ENCODE assay signal across 27 cellular contexts in the genomic region with DNA sequence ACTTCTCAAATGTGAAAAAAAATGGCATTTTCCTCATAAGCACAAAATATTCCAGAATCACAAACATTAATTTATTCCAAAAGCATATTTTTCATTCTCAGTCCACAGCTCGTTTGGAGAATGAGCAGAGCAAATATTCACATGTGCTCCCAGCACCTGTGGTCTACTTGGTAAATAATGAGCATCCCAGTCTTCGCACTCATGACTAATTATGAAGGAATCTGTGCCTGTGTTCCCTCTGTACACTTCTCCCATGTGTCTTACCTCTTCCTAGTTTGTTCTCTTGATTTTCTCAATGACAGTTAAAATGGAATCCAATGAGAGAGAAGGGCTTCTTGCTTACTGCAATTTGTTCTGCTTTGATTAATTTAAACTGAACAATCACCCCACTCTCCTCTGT.
DNase-seq lines count a peak whose midpoint lies in the region; ATAC-seq and TF ChIP-seq lines count a peak whose summit lies in the region.
"Had no signal": no experiment of that assay in that cellular context is flagged by ENCODE, and none has a peak within 500 bp of the region (broad histone marks: within the 10 kb centered on the region; RNA-seq: fewer than 3 reads in every experiment).

No MANE protein-coding gene starts in this region.

- no peaks in the 10 kb centered on the region for H3K9me3 ChIP-seq in thyroid gland
- H3K9me3 ChIP-seq: colonic mucosa, SJCRH30 had no signal

- ATAC-seq in HG02571 (IDR thresholded peaks at IDR 0.05; ENCODE audit: unreplicated experiment) = no peak
- ATAC-seq: left colon; naive thymus-derived CD4-positive, alpha-beta T cell; stimulated activated naive CD8-positive, alpha-beta T cell treated with anti-CD3 and anti-CD28 coated beads, Interleukin-15, Interleukin-2, amounts not matched to agents 100 U/mL and 50 U/mL, for 24 hours had no signal

- TF ChIP-seq CTCF in thyroid gland (IDR thresholded peaks at IDR 0.05) = no peak

- peak; percentile 10 for DNase-seq in DMS79 treated with DMSO at 0.1 percent for 48 hours (lab: John Stamatoyannopoulos, UW)
- DNase-seq in DMS79 (lab: John Stamatoyannopoulos, UW) = no peak
- DNase-seq in NCI-H1694 treated with DMSO at 0.1 percent for 48 hours (lab: John Stamatoyannopoulos, UW) = peak; percentile 77
- peak; percentile 3 for DNase-seq in RPMI7951 (ENCODE audit: low read depth)
- peak; percentile 3 for DNase-seq in kidney glomerular epithelial cell (lab: John Stamatoyannopoulos, UW)
- no peak for DNase-seq in thyroid gland
- no peak for DNase-seq in CD1c-positive myeloid dendritic cell (ENCODE audit: extremely low spot score)
- DNase-seq: 8988T; activated CD4-positive, alpha-beta T cell treated with anti-CD3 and anti-CD28 coated beads for 1 hour; activated gamma-delta T cell treated with Interleukin-2 at 50 U/mL for 16 hours; activated T-cell treated with anti-CD3 and anti-CD28 coated beads, Interleukin-2, amount 50 U/mL, for 1 hour; AML-193; brain microvascular endothelial cell; colonic mucosa; left colon; mesendoderm; naive thymus-derived CD4-positive, alpha-beta T cell; NCI-H2029; NCI-H526 treated with DMSO at 0.1 percent for 48 hours; occipital lobe; SJCRH30; stimulated activated CD4-positive, alpha-beta T cell treated with anti-CD3 and anti-CD28 coated beads, Interleukin-4, amount 100 ng/mL, for 4 hours; stimulated activated naive CD8-positive, alpha-beta T cell treated with anti-CD3 and anti-CD28 coated beads, Interleukin-15, Interleukin-2, amounts not matched to agents 100 U/mL and 50 U/mL, for 24 hours; T-helper 1 cell had no signal

- WGBS in thyroid gland, 2 donors = 70 to 82% methylated on average over 2 of the region's 2 CpGs

- no peaks in the 10 kb centered on the region for H3K4me1 ChIP-seq in thyroid gland
- H3K4me1 ChIP-seq: colonic mucosa, SJCRH30 had no signal

- no peak overlapping the region for H3K27ac ChIP-seq in thyroid gland
- H3K27ac ChIP-seq: brain microvascular endothelial cell, colonic mucosa, HL-60, SJCRH30 had no signal

- H3K27me3 ChIP-seq in thyroid gland = no peaks in the 10 kb centered on the region
- H3K27me3 ChIP-seq: brain microvascular endothelial cell, colonic mucosa, SJCRH30 had no signal

- no peak overlapping the region for H3K4me3 ChIP-seq in thyroid gland (replicated peaks in 1 of 3)
- H3K4me3 ChIP-seq: colonic mucosa, SJCRH30, smooth muscle cell had no signal

- no peaks in the 10 kb centered on the region for H3K36me3 ChIP-seq in thyroid gland
- H3K36me3 ChIP-seq: brain microvascular endothelial cell, colonic mucosa, SJCRH30 had no signal

- no peak for TF ChIP-seq POLR2A in thyroid gland (IDR thresholded peaks at IDR 0.05)

- intact Hi-C loops in thyroid gland (cut with DNase I) = no loop called here

Comparison
In these comparisons a context has a peak if more than half of its experiments do, and no peak if none do; other contexts are left out.
1. DNase-seq: peak in DMS79 treated with DMSO at 0.1 percent for 48 hours (single experiment), NCI-H1694 treated with DMSO at 0.1 percent for 48 hours (single experiment), RPMI7951 (single experiment) and kidney glomerular epithelial cell (single experiment); none in DMS79 (single experiment), thyroid gland (0 of 2) and CD1c-positive myeloid dendritic cell (single experiment).